Comparison of ENCODE assay signal across 9 cellular contexts in genomic region chr7:141702047-141702567, GRCh38. TPM values are rescaled to one million over a fixed set of nuclear protein-coding genes. Genes with fewer than 3 reads are reported as not detected.
A peak's percentile ranks its signal among the peaks of the same experiment; 100 is the strongest.
DNase-seq lines count a peak whose midpoint lies in the region; ATAC-seq, FAIRE-seq and TF ChIP-seq lines count a peak whose summit lies in the region.
"Had no signal": no experiment of that assay in that cellular context is flagged by ENCODE, and none has a peak within 500 bp of the region (broad histone marks: within the 10 kb centered on the region; RNA-seq: fewer than 3 reads in every experiment).

Gene DENND11 (minus strand): TSS chr7:141702166. CDS start chr7:141702153, 13 bp downstream.

- FAIRE-seq in pancreas (lab: Jason Lieb, UNC), result no peak
- FAIRE-seq: TTC549 had no signal

- intact Hi-C loops in activated naive CD4-positive, alpha-beta T cell treated with anti-CD3 and anti-CD28 coated beads for 36 hours (cut with micrococcal nuclease), result no loop called here
- intact Hi-C loops in Right ventricle myocardium superior (cut with DNase I), result no loop called here
- intact Hi-C loops in pancreas (cut with DNase I), result no loop called here
- intact Hi-C loops in upper lobe of right lung (cut with DNase I), result no loop called here

- H3K36me3 Mint-ChIP-seq in activated naive CD4-positive, alpha-beta T cell treated with anti-CD3 and anti-CD28 coated beads for 36 hours (ENCODE audit: low read depth), result peaks cover 3% of the 10 kb centered on the region

- no peaks in the 10 kb centered on the region for H3K9me3 Mint-ChIP-seq in activated naive CD4-positive, alpha-beta T cell treated with anti-CD3 and anti-CD28 coated beads for 36 hours

- peak within 1 kb of the TSS; percentile 84 for H3K27ac ChIP-seq in BLaER1
- H3K27ac ChIP-seq in pancreas, result peak within 1 kb of the TSS; percentile 54 to 83 (median 74)
- peak within 1 kb of the TSS; percentile 84 for H3K27ac ChIP-seq in upper lobe of right lung

- peaks cover 40% of the 10 kb centered on the region for H3K4me1 Mint-ChIP-seq in activated naive CD4-positive, alpha-beta T cell treated with anti-CD3 and anti-CD28 coated beads for 36 hours (ENCODE audit: low read depth)

- peaks cover 5% of the 10 kb centered on the region for H3K27me3 Mint-ChIP-seq in activated naive CD4-positive, alpha-beta T cell treated with anti-CD3 and anti-CD28 coated beads for 36 hours (ENCODE audit: low read depth)

- peak within 1 kb of the TSS; percentile 83 for H3K9ac ChIP-seq in BLaER1

- peak; percentile 77 for ATAC-seq in GM19025 (IDR thresholded peaks at IDR 0.05; ENCODE audit: low read depth, unreplicated experiment)
- peak; percentile 65 for ATAC-seq in HG03196 (IDR thresholded peaks at IDR 0.05; ENCODE audit: unreplicated experiment)
- ATAC-seq in Right ventricle myocardium superior (ENCODE audit: poor library complexity), result peak; percentile 79
- ATAC-seq in pancreas, result peak; percentile 80 to 85 (median 82)
- ATAC-seq in upper lobe of right lung, result peak; percentile 87

- no peaks in the 10 kb centered on the region for H3K36me3 ChIP-seq in BLaER1
- H3K36me3 ChIP-seq in pancreas, result no peaks in the 10 kb centered on the region
- no peaks in the 10 kb centered on the region for H3K36me3 ChIP-seq in upper lobe of right lung

- DNase-seq in RPMI8226, result peak; percentile 73
- DNase-seq in activated naive CD4-positive, alpha-beta T cell treated with anti-CD3 and anti-CD28 coated beads for 36 hours, result peak; percentile 46
- DNase-seq in Right ventricle myocardium superior, result peak; percentile 67
- peak; percentile 55 to 86 (median 68) for DNase-seq in pancreas
- DNase-seq in upper lobe of right lung, result peak; percentile 81

- H3K27me3 ChIP-seq in BLaER1 (0 out of 2 replicates have a peak, but pooled peaks cover 7% of the 10 kb centered on the region), pancreas (no peaks in the 10 kb centered on the region), upper lobe of right lung (no peaks in the 10 kb centered on the region)

- peak within 1 kb of the TSS; percentile 76 for H3K4me3 Mint-ChIP-seq in activated naive CD4-positive, alpha-beta T cell treated with anti-CD3 and anti-CD28 coated beads for 36 hours

- peak within 1 kb of the TSS; percentile 66 for H3K27ac Mint-ChIP-seq in activated naive CD4-positive, alpha-beta T cell treated with anti-CD3 and anti-CD28 coated beads for 36 hours

- H3K4me2 ChIP-seq in BLaER1, result peak within 1 kb of the TSS; percentile 91

- H3K4me1 ChIP-seq in BLaER1, result peaks cover 49% of the 10 kb centered on the region
- H3K4me1 ChIP-seq in pancreas, result peaks cover 11 to 16% (median 13%) of the 10 kb centered on the region in 3 donors
- H3K4me1 ChIP-seq in upper lobe of right lung, result peaks cover 23% of the 10 kb centered on the region

- CTCF ChIA-PET in activated naive CD4-positive, alpha-beta T cell treated with anti-CD3 and anti-CD28 coated beads for 36 hours (lab: Charles Lee), result interaction anchor here (1.0 to 1.2 kb wide), 2 partner anchors 36 to 87 kb away, joined by 3 read pairs; partner anchors contain the start of gene SSBP1

- peak within 1 kb of the TSS; percentile 84 for H3K4me3 ChIP-seq in BLaER1
- peak within 1 kb of the TSS; percentile 51 to 83 (median 78) for H3K4me3 ChIP-seq in pancreas
- peak within 1 kb of the TSS; percentile 73 for H3K4me3 ChIP-seq in upper lobe of right lung

- peaks cover 40% of the 10 kb centered on the region for H4K20me1 ChIP-seq in BLaER1

- WGBS in pancreas, 2 donors, result 0 to 1% methylated on average over 54 to 62 of the region's 62 CpGs

- no peak for TF ChIP-seq CTCF in pancreas (IDR thresholded peaks at IDR 0.05)
- no peak for TF ChIP-seq CTCF in upper lobe of right lung (IDR thresholded peaks at IDR 0.05)

- H3K9me3 ChIP-seq in BLaER1 (no peaks in the 10 kb centered on the region), pancreas (no peaks in the 10 kb centered on the region), upper lobe of right lung (no peaks in the 10 kb centered on the region)

RNA-seq across cellular contexts. Expression of gene DENND11, which starts in this region (rescaled TPM):
- 10 to 100 TPM; 29.8 to 30.7 TPM for total RNA-seq in activated naive CD4-positive, alpha-beta T cell treated with anti-CD3 and anti-CD28 coated beads for 36 hours
- total RNA-seq in Right ventricle myocardium superior, result 8.6 TPM
- 10 to 100 TPM; 15.0 to 24.3 (median 18.4) TPM for total RNA-seq in pancreas
- polyA plus RNA-seq in pancreas, result 10 to 100 TPM in 1 of 2 donors, 1 to 10 TPM in 1; 5.1 to 10.9 TPM
- total RNA-seq in upper lobe of right lung, result 40.2 TPM

Comparison
In these comparisons a context has a peak if more than half of its experiments do, and no peak if none do; other contexts are left out.
1. Peak in every context shown above with its lines: DNase-seq, ATAC-seq, H3K4me3 ChIP-seq and H3K27ac ChIP-seq.